Comparison of ENCODE assay signal across 14 cellular contexts in genomic region chr15:92429378-92430066, GRCh38. TPM values are rescaled to one million over a fixed set of nuclear protein-coding genes. Genes with fewer than 3 reads are reported as not detected.
A peak's percentile ranks its signal among the peaks of the same experiment; 100 is the strongest.
DNase-seq lines count a peak whose midpoint lies in the region; ATAC-seq and TF ChIP-seq lines count a peak whose summit lies in the region.
"Had no signal": no experiment of that assay in that cellular context is flagged by ENCODE, and none has a peak within 500 bp of the region (broad histone marks: within the 10 kb centered on the region; RNA-seq: fewer than 3 reads in every experiment).

No MANE protein-coding gene starts in this region.

- intact Hi-C loops in CD4-positive, alpha-beta T cell (cut with DNase I, micrococcal nuclease): no loop called here

- H3K27ac Mint-ChIP-seq in endodermal cell (peak overlapping the region; percentile 71), osteocyte (ENCODE audit: unreplicated experiment) (peak overlapping the region; percentile 7)
- no peak overlapping the region for H3K27ac Mint-ChIP-seq in CD4-positive, alpha-beta T cell
- H3K27ac Mint-ChIP-seq: activated naive CD8-positive, alpha-beta T cell treated with anti-CD3 and anti-CD28 coated beads, Interleukin-2, amount 10 ng/mL, durations not matched to agents 7 days and 5 days had no signal

- H3K9ac ChIP-seq in endodermal cell (ENCODE audit: extremely low read depth, low read length, poor library complexity, severe bottlenecking): no peak overlapping the region

- no peaks in the 10 kb centered on the region for H3K27me3 ChIP-seq in endodermal cell (ENCODE audit: control insufficient read depth, insufficient read depth, low read length, poor library complexity, severe bottlenecking)
- peaks cover 21% of the 10 kb centered on the region for H3K27me3 ChIP-seq in CD4-positive, alpha-beta T cell (ENCODE audit: control insufficient read depth, insufficient read depth, low read length)

- no peaks in the 10 kb centered on the region for H3K4me1 ChIP-seq in endodermal cell (ENCODE audit: control insufficient read depth, insufficient read depth, low read length)
- H3K4me1 ChIP-seq: psoas muscle had no signal

- H3K9me3 Mint-ChIP-seq in endodermal cell: no peaks in the 10 kb centered on the region
- no peaks in the 10 kb centered on the region for H3K9me3 Mint-ChIP-seq in osteocyte (ENCODE audit: unreplicated experiment)
- no peaks in the 10 kb centered on the region for H3K9me3 Mint-ChIP-seq in CD4-positive, alpha-beta T cell
- H3K9me3 Mint-ChIP-seq: activated naive CD8-positive, alpha-beta T cell treated with anti-CD3 and anti-CD28 coated beads, Interleukin-2, amount 10 ng/mL, durations not matched to agents 7 days and 5 days had no signal

- 63 to 75% methylated on average over 2 of the region's 2 CpGs for WGBS in endodermal cell (ENCODE audit: insufficient coverage in 1 of 2, insufficient read length in 1 of 2), 2 experiments

- H3K4me1 Mint-ChIP-seq in endodermal cell (peaks cover 26% of the 10 kb centered on the region), osteocyte (ENCODE audit: unreplicated experiment) (peaks cover 5% of the 10 kb centered on the region)
- no peaks in the 10 kb centered on the region for H3K4me1 Mint-ChIP-seq in CD4-positive, alpha-beta T cell (ENCODE audit: low read depth)
- H3K4me1 Mint-ChIP-seq: activated naive CD8-positive, alpha-beta T cell treated with anti-CD3 and anti-CD28 coated beads, Interleukin-2, amount 10 ng/mL, durations not matched to agents 7 days and 5 days had no signal

- CTCF ChIA-PET in CD4-positive, alpha-beta T cell (lab: Charles Lee): no interaction called here

- peak overlapping the region; percentile 39 for H3K27ac ChIP-seq in endodermal cell (ENCODE audit: low read depth, low read length)
- H3K27ac ChIP-seq in CD4-positive, alpha-beta T cell (ENCODE audit: low read depth, low read length): no peak overlapping the region
- H3K27ac ChIP-seq: psoas muscle, VCaP had no signal

- peaks cover 22% of the 10 kb centered on the region for H3K36me3 ChIP-seq in endodermal cell (ENCODE audit: control insufficient read depth, insufficient read depth, low read length)

- TF ChIP-seq CTCF in endodermal cell (conservative IDR thresholded peaks at IDR 0.05) (no peak), osteocyte (IDR thresholded peaks at IDR 0.05) (no peak)
- no peak for TF ChIP-seq CTCF in CD4-positive, alpha-beta T cell (IDR thresholded peaks at IDR 0.05)

- POLR2A ChIA-PET in CD4-positive, alpha-beta T cell (lab: Charles Lee): no interaction called here

- H3K27me3 Mint-ChIP-seq in endodermal cell (ENCODE audit: insufficient read depth) (no peaks in the 10 kb centered on the region), osteocyte (ENCODE audit: unreplicated experiment) (no peaks in the 10 kb centered on the region)
- H3K27me3 Mint-ChIP-seq in CD4-positive, alpha-beta T cell: peaks cover 33% of the 10 kb centered on the region

- DNase-seq in NCI-H1417 (lab: John Stamatoyannopoulos, UW) (peak in 2 of 3 experiments; percentile 16 to 68), NCI-H1417 treated with DMSO at 0.1 percent for 48 hours (lab: John Stamatoyannopoulos, UW) (no peak), NCI-H82 treated with DMSO at 0.1 percent for 48 hours (lab: John Stamatoyannopoulos, UW; ENCODE audit: unreplicated experiment) (peak; percentile 73), endodermal cell (peak; percentile 78), osteocyte (ENCODE audit: extremely low spot score, unreplicated experiment) (no peak), GDM1 (lab: John Stamatoyannopoulos, UW) (no peak)
- no peak for DNase-seq in CD4-positive, alpha-beta T cell
- DNase-seq: activated naive CD8-positive, alpha-beta T cell treated with anti-CD3 and anti-CD28 coated beads, Interleukin-2, amount 10 ng/mL, durations not matched to agents 7 days and 5 days; hippocampal formation; NCI-H1105; psoas muscle; stimulated activated CD8-positive, alpha-beta memory T cell treated with anti-CD3 and anti-CD28 coated beads, Interleukin-4, amount 100 ng/mL, for 48 hours had no signal

- H3K4me3 ChIP-seq in endodermal cell (ENCODE audit: low read length): no peak overlapping the region
- H3K4me3 ChIP-seq: psoas muscle had no signal

- no peak for ATAC-seq in CD4-positive, alpha-beta T cell (ENCODE audit: poor library complexity)
- ATAC-seq in HG02588 (IDR thresholded peaks at IDR 0.05; ENCODE audit: unreplicated experiment): no peak
- ATAC-seq: psoas muscle had no signal

- no peak overlapping the region for H3K4me3 Mint-ChIP-seq in endodermal cell
- no peak overlapping the region for H3K4me3 Mint-ChIP-seq in osteocyte (ENCODE audit: unreplicated experiment)
- H3K4me3 Mint-ChIP-seq in CD4-positive, alpha-beta T cell: no peak overlapping the region
- H3K4me3 Mint-ChIP-seq: activated naive CD8-positive, alpha-beta T cell treated with anti-CD3 and anti-CD28 coated beads, Interleukin-2, amount 10 ng/mL, durations not matched to agents 7 days and 5 days had no signal

- H3K36me3 Mint-ChIP-seq in endodermal cell (ENCODE audit: low read depth) (no peaks in the 10 kb centered on the region), osteocyte (ENCODE audit: unreplicated experiment) (no peaks in the 10 kb centered on the region)
- H3K36me3 Mint-ChIP-seq in CD4-positive, alpha-beta T cell (ENCODE audit: low read depth): no peaks in the 10 kb centered on the region
- H3K36me3 Mint-ChIP-seq: activated naive CD8-positive, alpha-beta T cell treated with anti-CD3 and anti-CD28 coated beads, Interleukin-2, amount 10 ng/mL, durations not matched to agents 7 days and 5 days had no signal

- H3K9me3 ChIP-seq in endodermal cell (ENCODE audit: control insufficient read depth, low read length): no peaks in the 10 kb centered on the region
- no peaks in the 10 kb centered on the region for H3K9me3 ChIP-seq in CD4-positive, alpha-beta T cell (ENCODE audit: control insufficient read depth, low read length)
- H3K9me3 ChIP-seq: psoas muscle had no signal

RNA-seq across cellular contexts. Expression of gene ST8SIA2, which starts 35.8 kb away (rescaled TPM):
- 1 to 10 TPM; 8.1 to 8.9 TPM for total RNA-seq in endodermal cell
- 26.1 TPM for polyA plus RNA-seq in endodermal cell (2013, experiment 1 of 2)
- polyA plus RNA-seq in endodermal cell (2013, experiment 2 of 2): 23.9 TPM
- total RNA-seq in osteocyte: 2.1 and 3.5 TPM in 2 replicates
- total RNA-seq in CD4-positive, alpha-beta T cell: not detected
- total RNA-seq: activated naive CD8-positive, alpha-beta T cell treated with anti-CD3 and anti-CD28 coated beads, Interleukin-2, amount 10 ng/mL, durations not matched to agents 7 days and 5 days had no signal

Comparison
In these comparisons a context has a peak if more than half of its experiments do, and no peak if none do; other contexts are left out.
1. DNase-seq: peak in NCI-H1417 (2 of 3), NCI-H82 treated with DMSO at 0.1 percent for 48 hours (single experiment) and endodermal cell (single experiment); none in NCI-H1417 treated with DMSO at 0.1 percent for 48 hours (single experiment), osteocyte (single experiment), CD4-positive, alpha-beta T cell (0 of 10) and GDM1 (single experiment).